8 cellular contexts compared by ENCODE assay signal in genomic region chr15:25862469-25863066, GRCh38. TPM values are rescaled to one million over a fixed set of nuclear protein-coding genes. Genes with fewer than 3 reads are reported as not detected.
DNase-seq lines count a peak whose midpoint lies in the region; ATAC-seq and TF ChIP-seq lines count a peak whose summit lies in the region.

No MANE protein-coding gene starts in this region.

- H3K4me3 ChIP-seq in HUES48 (ENCODE audit: low read depth, low read length) = peak overlapping the region; percentile 71
- H3K4me3 ChIP-seq in psoas muscle = peak overlapping the region; percentile 67

- no peak overlapping the region for H3K27ac Mint-ChIP-seq in glutamatergic neuron (ENCODE audit: unreplicated experiment)

- TF ChIP-seq CTCF in glutamatergic neuron (IDR thresholded peaks at IDR 0.05; ENCODE audit: partially characterized antibody, unreplicated experiment) (no peak), psoas muscle (IDR thresholded peaks at IDR 0.05) (no peak)

- H3K9me3 ChIP-seq in HUES48 (ENCODE audit: control insufficient read depth, insufficient read depth, low read length) (no peaks in the 10 kb centered on the region), psoas muscle (no peaks in the 10 kb centered on the region)

- no peaks in the 10 kb centered on the region for H3K36me3 ChIP-seq in HUES48 (ENCODE audit: control insufficient read depth, insufficient read depth, low read length)
- no peaks in the 10 kb centered on the region for H3K36me3 ChIP-seq in psoas muscle (ENCODE audit: insufficient read depth in 1 of 2, low read depth in 1 of 2)

- H3K4me1 Mint-ChIP-seq in glutamatergic neuron (ENCODE audit: low read depth, unreplicated experiment) = no peaks in the 10 kb centered on the region

- H3K27me3 ChIP-seq in HUES48 (ENCODE audit: control insufficient read depth, insufficient read depth, low read length) (peaks cover 50% of the 10 kb centered on the region), psoas muscle (ENCODE audit: insufficient read depth in 3 of 3, low read length in 2 of 3) (peaks cover 0 to 15% (median 2%) of the 10 kb centered on the region in 3 donors)

- 1 to 3% (median 1%) methylated on average over 45 to 62 of the region's 62 CpGs for WGBS in psoas muscle, 3 donors

- peaks cover 16% of the 10 kb centered on the region for H3K9me3 Mint-ChIP-seq in glutamatergic neuron (ENCODE audit: unreplicated experiment)

- H3K27me3 Mint-ChIP-seq in glutamatergic neuron (ENCODE audit: unreplicated experiment) = peaks cover 27% of the 10 kb centered on the region

- H3K4me1 ChIP-seq in HUES48 (ENCODE audit: control insufficient read depth, insufficient read depth, low read length) = peaks cover 9% of the 10 kb centered on the region; the same call in 1 of the 2 replicates
- peaks cover 19% of the 10 kb centered on the region for H3K4me1 ChIP-seq in psoas muscle

- peak; percentile 9 to 36 (median 32) for ATAC-seq in psoas muscle
- no peak for ATAC-seq in GM19023 (IDR thresholded peaks at IDR 0.05; ENCODE audit: unreplicated experiment)
- no peak for ATAC-seq in GM21529 (IDR thresholded peaks at IDR 0.05; ENCODE audit: unreplicated experiment)
- no peak for ATAC-seq in HG03045 (IDR thresholded peaks at IDR 0.05; ENCODE audit: unreplicated experiment)

- 0 out of 2 replicates have a peak overlapping the region, but pooled peaks have one; percentile 3 for H3K9ac ChIP-seq in HUES48 (ENCODE audit: low read depth, low read length)

- peak overlapping the region; percentile 75 for H3K4me3 Mint-ChIP-seq in glutamatergic neuron (ENCODE audit: unreplicated experiment)

- intact Hi-C loops in psoas muscle (cut with DNase I) = loop anchor here in 1 of 2 donors (10.0 kb wide), 1 partner anchor 48 kb away; no protein-coding TSS in a partner anchor

- H3K27ac ChIP-seq in HUES48 (ENCODE audit: low read depth, low read length) (no peak overlapping the region), psoas muscle (no peak overlapping the region)

- H3K36me3 Mint-ChIP-seq in glutamatergic neuron (ENCODE audit: unreplicated experiment) = no peaks in the 10 kb centered on the region

- DNase-seq in activated T-helper 1 cell treated with Interleukin-2 at 50 U/mL for 16 hours (ENCODE audit: low read depth) (peak; percentile 49), glutamatergic neuron (no peak), psoas muscle (no peak), COLO829 (ENCODE audit: low spot score) (no peak)

RNA-seq across cellular contexts. Expression of gene ATP10A, which starts 0.6 kb away (rescaled TPM):
- total RNA-seq in glutamatergic neuron (ENCODE audit: unreplicated experiment) = not detected
- under 1 TPM; 0.27 to 0.59 (median 0.44) TPM for total RNA-seq in psoas muscle
- polyA plus RNA-seq in psoas muscle = under 1 TPM; 0.08 to 0.60 (median 0.14) TPM

Comparison
In these comparisons a context has a peak if more than half of its experiments do, and no peak if none do; other contexts are left out.
1. ATAC-seq: peak in psoas muscle (4 of 4); none in GM19023 (single experiment), GM21529 (single experiment) and HG03045 (single experiment).